8 cellular contexts compared by ENCODE assay signal in the genomic region with DNA sequence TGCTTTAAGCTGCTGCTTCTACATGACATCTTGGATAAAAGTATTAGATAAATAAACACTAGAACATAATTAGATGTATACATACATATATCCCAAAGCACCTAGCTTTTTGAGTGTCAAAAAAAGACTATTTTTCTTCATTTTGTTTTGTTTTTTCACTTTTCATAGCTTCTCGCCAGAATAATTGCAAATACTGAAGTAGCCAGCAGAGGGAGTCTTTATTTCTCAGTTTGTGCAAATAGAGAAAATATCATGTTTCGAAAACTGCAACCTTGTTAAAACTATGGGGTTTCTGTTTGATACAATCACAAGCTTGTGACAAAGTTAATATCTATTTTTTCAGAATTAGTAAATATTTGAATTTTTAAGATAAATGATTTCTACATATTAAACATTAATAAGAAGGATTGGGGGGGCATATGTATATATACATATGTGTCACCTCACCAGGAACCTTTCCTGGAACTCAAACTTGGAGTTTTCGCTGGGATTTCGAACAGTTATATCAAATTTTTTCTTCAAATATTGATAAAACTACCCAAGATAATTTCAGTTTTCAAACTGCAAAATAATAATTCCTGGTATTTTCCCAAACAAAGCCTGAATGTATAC.
DNase-seq lines count a peak whose midpoint lies in the region; ATAC-seq and TF ChIP-seq lines count a peak whose summit lies in the region.

No MANE protein-coding gene starts in this region.

- no peaks in the 10 kb centered on the region for H3F3A ChIP-seq in neural cell (ENCODE audit: insufficient read depth, low read length, poor library complexity, severe bottlenecking)

- no peaks in the 10 kb centered on the region for H3K36me3 ChIP-seq in neural cell (ENCODE audit: insufficient read depth, low read length)

- H3K27me3 ChIP-seq in neural cell (ENCODE audit: insufficient read depth, low read depth, low read length): no peaks in the 10 kb centered on the region

- no peak overlapping the region for H3K9ac ChIP-seq in neural cell (ENCODE audit: low read length)

- no peaks in the 10 kb centered on the region for H3K9me3 ChIP-seq in neural cell (ENCODE audit: low read length)

- no peak overlapping the region for H3K4me2 ChIP-seq in neural cell (ENCODE audit: low read length)

- no peak overlapping the region for H2AFZ ChIP-seq in neural cell (ENCODE audit: low read depth, low read length)

- no peaks in the 10 kb centered on the region for H3K9me2 ChIP-seq in neural cell (ENCODE audit: insufficient read depth, low read length)

- peak; percentile 74 for TF ChIP-seq RAD21 in neural cell (conservative IDR thresholded peaks at IDR 0.05)

- no peaks in the 10 kb centered on the region for H3K79me2 ChIP-seq in neural cell (replicated peaks; ENCODE audit: insufficient read depth, low read length)

- H4K20me1 ChIP-seq in neural cell (ENCODE audit: insufficient read depth): no peaks in the 10 kb centered on the region

- peak; percentile 57 for ATAC-seq in GM18861 (IDR thresholded peaks at IDR 0.05; ENCODE audit: unreplicated experiment)
- no peak for ATAC-seq in GM21423 (IDR thresholded peaks at IDR 0.05; ENCODE audit: unreplicated experiment)

- no peak overlapping the region for H3K4me3 ChIP-seq in choroid plexus epithelial cell (ENCODE audit: low read depth, low read length)
- no peak overlapping the region for H3K4me3 ChIP-seq in neural cell (ENCODE audit: low read length)

- H3K27ac ChIP-seq in neural cell (ENCODE audit: low read length): no peak overlapping the region

- TF ChIP-seq EP300 in neural cell (conservative IDR thresholded peaks at IDR 0.05; ENCODE audit: poor library complexity, severe bottlenecking): no peak

- TF ChIP-seq CTCF in choroid plexus epithelial cell (conservative IDR thresholded peaks at IDR 0.05; ENCODE audit: low read depth, low read length) (peak; percentile 67), neural cell (IDR thresholded peaks at IDR 0.05; ENCODE audit: poor library complexity, severe bottlenecking) (peak; percentile 77)

- DNase-seq in AG08395 (ENCODE audit: low spot score) (peak; percentile 42), NCI-H1105 treated with DMSO at 0.1 percent for 48 hours (lab: John Stamatoyannopoulos, UW) (peak; percentile 26), choroid plexus epithelial cell (ENCODE audit: low read depth) (peak; percentile 66), GOT3 (lab: John Stamatoyannopoulos, UW) (no peak)
- no peak for DNase-seq in activated T-cell treated with anti-CD3 and anti-CD28 coated beads, Interleukin-2, amount 50 U/mL, for 48 hours

TF ChIP-seq in neural cell, 6 proteins besides CTCF, POLR2A, EP300 and RAD21:
- no peak for TF ChIP-seq EZH2 (IDR thresholded peaks at IDR 0.05; ENCODE audit: borderline replicate concordance, insufficient read depth, low read length, poor library complexity, severe bottlenecking)
- TF ChIP-seq SMC3 (conservative IDR thresholded peaks at IDR 0.05; ENCODE audit: poor library complexity): peak; percentile 84
TF ChIP-seq in neural cell: peak in this region for 1.

Comparison
In these comparisons a context has a peak if more than half of its experiments do, and no peak if none do; other contexts are left out.
1. DNase-seq: peak in AG08395 (single experiment), NCI-H1105 treated with DMSO at 0.1 percent for 48 hours (single experiment) and choroid plexus epithelial cell (single experiment); none in activated T-cell treated with anti-CD3 and anti-CD28 coated beads, Interleukin-2, amount 50 U/mL, for 48 hours (0 of 2) and GOT3 (single experiment).